ENCODE assay signal across 9 cellular contexts in the genomic region with DNA sequence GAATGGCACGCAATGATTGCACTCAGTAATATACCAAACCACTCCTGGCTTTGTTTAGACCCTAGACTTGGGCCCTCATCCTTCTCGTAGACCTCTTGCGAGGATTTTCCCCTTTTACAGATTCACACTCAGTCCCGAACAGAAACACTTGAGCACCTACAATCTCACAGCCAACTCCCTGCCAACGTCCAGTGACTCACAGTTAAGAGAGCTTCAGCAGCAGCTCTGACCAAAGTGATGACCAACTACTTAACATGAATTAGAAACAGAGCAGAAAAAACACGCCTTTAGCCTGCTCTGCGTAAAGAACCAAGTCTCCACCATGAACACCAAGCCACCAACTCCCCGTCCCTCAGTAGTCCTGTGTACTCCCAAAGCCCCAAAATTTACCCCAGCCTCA. TPM values are rescaled to one million over a fixed set of nuclear protein-coding genes. Genes with fewer than 3 reads are reported as not detected.
A peak's percentile ranks its signal among the peaks of the same experiment; 100 is the strongest.
DNase-seq lines count a peak whose midpoint lies in the region; ATAC-seq and TF ChIP-seq lines count a peak whose summit lies in the region.
"Had no signal": no experiment of that assay in that cellular context is flagged by ENCODE, and none has a peak within 500 bp of the region (broad histone marks: within the 10 kb centered on the region; RNA-seq: fewer than 3 reads in every experiment).

No MANE protein-coding gene starts in this region.

- H3K4me1 Mint-ChIP-seq in activated CD4-positive, alpha-beta T cell treated with anti-CD3 and anti-CD28 coated beads for 36 hours = peaks cover 33% of the 10 kb centered on the region
- H3K4me1 Mint-ChIP-seq in endothelial cell (ENCODE audit: unreplicated experiment) (peaks cover 16% of the 10 kb centered on the region), progenitor cell of endocrine pancreas (ENCODE audit: low read depth) (peaks cover 23% of the 10 kb centered on the region)

- no peaks in the 10 kb centered on the region for H3K27me3 Mint-ChIP-seq in activated CD4-positive, alpha-beta T cell treated with anti-CD3 and anti-CD28 coated beads for 36 hours
- H3K27me3 Mint-ChIP-seq in endothelial cell (ENCODE audit: unreplicated experiment) = peaks cover 9% of the 10 kb centered on the region
- no peaks in the 10 kb centered on the region for H3K27me3 Mint-ChIP-seq in progenitor cell of endocrine pancreas

- peak overlapping the region; percentile 51 for H3K27ac Mint-ChIP-seq in activated CD4-positive, alpha-beta T cell treated with anti-CD3 and anti-CD28 coated beads for 36 hours
- peak overlapping the region; percentile 13 for H3K27ac Mint-ChIP-seq in endothelial cell (ENCODE audit: unreplicated experiment)
- no peak overlapping the region for H3K27ac Mint-ChIP-seq in progenitor cell of endocrine pancreas

- TF ChIP-seq CTCF in endothelial cell (IDR thresholded peaks at IDR 0.05; ENCODE audit: unreplicated experiment) (no peak), progenitor cell of endocrine pancreas (IDR thresholded peaks at IDR 0.05; ENCODE audit: unreplicated experiment) (no peak)

- intact Hi-C loops in activated CD4-positive, alpha-beta T cell treated with anti-CD3 and anti-CD28 coated beads for 36 hours (cut with DNase I, micrococcal nuclease) = loop anchor here in 1 of 2 experiments (5.0 kb wide), 2 partner anchors 44 to 59 kb away; a partner anchor contains a TSS

- POLR2A ChIA-PET in activated CD4-positive, alpha-beta T cell treated with anti-CD3 and anti-CD28 coated beads for 36 hours (lab: Charles Lee) = no interaction called here

- CTCF ChIA-PET in activated CD4-positive, alpha-beta T cell treated with anti-CD3 and anti-CD28 coated beads for 36 hours (lab: Charles Lee) = no interaction called here

- H3K36me3 Mint-ChIP-seq in activated CD4-positive, alpha-beta T cell treated with anti-CD3 and anti-CD28 coated beads for 36 hours (ENCODE audit: low read depth) = peaks cover 41% of the 10 kb centered on the region
- H3K36me3 Mint-ChIP-seq in endothelial cell (ENCODE audit: low read depth, unreplicated experiment) (peaks cover 13% of the 10 kb centered on the region), progenitor cell of endocrine pancreas (ENCODE audit: insufficient read depth) (peaks cover 11% of the 10 kb centered on the region)

- ATAC-seq in activated CD4-positive, alpha-beta T cell treated with anti-CD3 and anti-CD28 coated beads for 36 hours = no peak

- no peak for DNase-seq in activated CD4-positive, alpha-beta T cell treated with anti-CD3 and anti-CD28 coated beads for 36 hours
- DNase-seq in activated CD4-positive, alpha-beta T cell treated with anti-CD3 and anti-CD28 coated beads, Interleukin-2, amount 50 U/mL, for 48 hours = no peak
- DNase-seq in RKO (ENCODE audit: low spot score) (peak; percentile 90), endothelial cell (ENCODE audit: low spot score) (no peak), progenitor cell of endocrine pancreas (ENCODE audit: low spot score, unreplicated experiment) (no peak), COLO829 (ENCODE audit: low spot score) (no peak), hepatic stellate cell (ENCODE audit: low spot score) (no peak), medulla oblongata (ENCODE audit: extremely low spot score) (no peak)

- no peaks in the 10 kb centered on the region for H3K9me3 Mint-ChIP-seq in activated CD4-positive, alpha-beta T cell treated with anti-CD3 and anti-CD28 coated beads for 36 hours (ENCODE audit: low read depth)
- H3K9me3 Mint-ChIP-seq in endothelial cell (ENCODE audit: unreplicated experiment) (no peaks in the 10 kb centered on the region), progenitor cell of endocrine pancreas (ENCODE audit: low read depth) (no peaks in the 10 kb centered on the region)

- peak overlapping the region; percentile 89 for H3K4me3 Mint-ChIP-seq in activated CD4-positive, alpha-beta T cell treated with anti-CD3 and anti-CD28 coated beads for 36 hours
- H3K4me3 Mint-ChIP-seq in endothelial cell (ENCODE audit: unreplicated experiment) (peak overlapping the region; percentile 48), progenitor cell of endocrine pancreas (ENCODE audit: low read depth) (peak overlapping the region; percentile 99)

RNA-seq across cellular contexts. Expression of a gene that starts 2.2 kb away (rescaled TPM):
- 1 to 10 TPM; 6.9 to 7.8 TPM for total RNA-seq in activated CD4-positive, alpha-beta T cell treated with anti-CD3 and anti-CD28 coated beads for 36 hours
- 10.3 TPM for total RNA-seq in endothelial cell (ENCODE audit: unreplicated experiment)
- total RNA-seq in progenitor cell of endocrine pancreas = 10.4 and 11.1 TPM in 2 replicates

RNA-seq across cellular contexts. Expression of a gene that starts 2.4 kb away (rescaled TPM):
- total RNA-seq in activated CD4-positive, alpha-beta T cell treated with anti-CD3 and anti-CD28 coated beads for 36 hours = 10 to 100 TPM; 71.4 to 95.5 TPM
- total RNA-seq in endothelial cell (ENCODE audit: unreplicated experiment) (50.6 TPM), progenitor cell of endocrine pancreas (57.9 and 58.8 TPM in 2 replicates)

RNA-seq across cellular contexts. Expression of a gene that starts 13.4 kb away (rescaled TPM):
- under 1 TPM; 0.35 to 0.39 TPM for total RNA-seq in activated CD4-positive, alpha-beta T cell treated with anti-CD3 and anti-CD28 coated beads for 36 hours
- total RNA-seq in endothelial cell (ENCODE audit: unreplicated experiment) = 9.8 TPM
- 15.0 and 15.6 TPM in 2 replicates for total RNA-seq in progenitor cell of endocrine pancreas

RNA-seq across cellular contexts. Expression of a gene that starts 38.4 kb away (rescaled TPM):
- total RNA-seq in activated CD4-positive, alpha-beta T cell treated with anti-CD3 and anti-CD28 coated beads for 36 hours = 10 to 100 TPM; 16.6 to 16.8 TPM
- total RNA-seq in endothelial cell (ENCODE audit: unreplicated experiment) (13.2 TPM), progenitor cell of endocrine pancreas (40.9 and 46.6 TPM in 2 replicates)

RNA-seq across cellular contexts. Expression of a gene that starts 56.7 kb away (rescaled TPM):
- not detected for total RNA-seq in activated CD4-positive, alpha-beta T cell treated with anti-CD3 and anti-CD28 coated beads for 36 hours
- total RNA-seq in endothelial cell (ENCODE audit: unreplicated experiment) (8.7 TPM), progenitor cell of endocrine pancreas (47.3 and 48.6 TPM in 2 replicates)
- total RNA-seq: lung microvascular endothelial cell had no signal

Comparison
In these comparisons a context has a peak if more than half of its experiments do, and no peak if none do; other contexts are left out.
1. H3K4me3 Mint-ChIP-seq: peak in every context shown above with its lines; median percentile 99 in progenitor cell of endocrine pancreas; 89 in activated CD4-positive, alpha-beta T cell treated with anti-CD3 and anti-CD28 coated beads for 36 hours; 48 in endothelial cell.